Comparison of ENCODE assay signal across 17 cellular contexts in genomic region chr17:67506966-67507365, GRCh38.
DNase-seq lines count a peak whose midpoint lies in the region; ATAC-seq and TF ChIP-seq lines count a peak whose summit lies in the region.
"Had no signal": no experiment of that assay in that cellular context is flagged by ENCODE, and none has a peak within 500 bp of the region (broad histone marks: within the 10 kb centered on the region; RNA-seq: fewer than 3 reads in every experiment).

No MANE protein-coding gene starts in this region.

- intact Hi-C loops in activated CD4-positive, alpha-beta T cell treated with anti-CD3 and anti-CD28 coated beads for 36 hours (cut with DNase I, micrococcal nuclease) = no loop called here
- intact Hi-C loops in activated T-helper 1 cell treated with anti-CD3 and anti-CD28 coated beads, Interleukin-12 subunit alpha, Interleukin-12 subunit beta, Interleukin-2, Interleukin-4 antibody, amounts not matched to agents 30 ng/mL and 10 ng/mL and 1 ng/mL, durations not matched to agents 14 hours and 24 hours and 36 hours (cut with micrococcal nuclease) = no loop called here

- CTCF ChIA-PET in activated CD4-positive, alpha-beta T cell treated with anti-CD3 and anti-CD28 coated beads for 36 hours (lab: Charles Lee) = no interaction called here

- no peaks in the 10 kb centered on the region for H3K27me3 Mint-ChIP-seq in activated CD4-positive, alpha-beta T cell treated with anti-CD3 and anti-CD28 coated beads for 36 hours
- peaks cover 2% of the 10 kb centered on the region; the same call in 1 of the 2 replicates for H3K27me3 Mint-ChIP-seq in HFFc6 (ENCODE audit: insufficient read depth)
- peaks cover 4% of the 10 kb centered on the region for H3K27me3 Mint-ChIP-seq in activated T-helper 1 cell treated with anti-CD3 and anti-CD28 coated beads, Interleukin-12 subunit alpha, Interleukin-12 subunit beta, Interleukin-2, Interleukin-4 antibody, amounts not matched to agents 30 ng/mL and 10 ng/mL and 1 ng/mL, durations not matched to agents 14 hours and 24 hours and 36 hours (ENCODE audit: insufficient read depth)

- H3K27ac ChIP-seq in coronary artery = no peak overlapping the region
- H3K27ac ChIP-seq: 22Rv1, neural progenitor cell, right lobe of liver had no signal

- H3K4me3 Mint-ChIP-seq in activated CD4-positive, alpha-beta T cell treated with anti-CD3 and anti-CD28 coated beads for 36 hours = no peak overlapping the region
- peak overlapping the region; percentile 52 for H3K4me3 Mint-ChIP-seq in HFFc6
- no peak overlapping the region for H3K4me3 Mint-ChIP-seq in activated T-helper 1 cell treated with anti-CD3 and anti-CD28 coated beads, Interleukin-12 subunit alpha, Interleukin-12 subunit beta, Interleukin-2, Interleukin-4 antibody, amounts not matched to agents 30 ng/mL and 10 ng/mL and 1 ng/mL, durations not matched to agents 14 hours and 24 hours and 36 hours
- H3K4me3 Mint-ChIP-seq: neural progenitor cell had no signal

- TF ChIP-seq CTCF in HFFc6 (IDR thresholded peaks at IDR 0.05) (no peak), astrocyte of the spinal cord (IDR thresholded peaks at IDR 0.05; ENCODE audit: low read depth, low read length) (no peak), coronary artery (IDR thresholded peaks at IDR 0.05) (no peak)

- DNase-seq in activated CD4-positive, alpha-beta T cell treated with anti-CD3 and anti-CD28 coated beads for 36 hours = peak; percentile 31
- DNase-seq in activated CD4-positive, alpha-beta T cell treated with anti-CD3 and anti-CD28 coated beads, Interleukin-2, amount 50 U/mL, for 4 hours = no peak
- DNase-seq in HFFc6 (peak; percentile 86), astrocyte of the spinal cord (ENCODE audit: low read depth, low spot score) (peak; percentile 81), kidney tubule cell (ENCODE audit: low spot score) (peak; percentile 97), coronary artery (ENCODE audit: low spot score) (no peak)
- DNase-seq in activated T-helper 1 cell treated with anti-CD3 and anti-CD28 coated beads, Interleukin-12 subunit alpha, Interleukin-12 subunit beta, Interleukin-2, Interleukin-4 antibody, amounts not matched to agents 30 ng/mL and 10 ng/mL and 1 ng/mL, durations not matched to agents 14 hours and 24 hours and 36 hours (ENCODE audit: low spot score) = no peak
- DNase-seq: activated gamma-delta T cell treated with Interleukin-2 at 50 U/mL for 16 hours; GF-D8; right lobe of liver; SIG-M5; stimulated activated CD4-positive, alpha-beta T cell treated with anti-CD3 and anti-CD28 coated beads, Interleukin-4, amount 100 ng/mL, for 24 hours; T-helper 9 cell had no signal

- H3K4me1 Mint-ChIP-seq in activated CD4-positive, alpha-beta T cell treated with anti-CD3 and anti-CD28 coated beads for 36 hours = peaks cover 43% of the 10 kb centered on the region
- peaks cover 52% of the 10 kb centered on the region for H3K4me1 Mint-ChIP-seq in HFFc6 (ENCODE audit: low read depth)
- H3K4me1 Mint-ChIP-seq in activated T-helper 1 cell treated with anti-CD3 and anti-CD28 coated beads, Interleukin-12 subunit alpha, Interleukin-12 subunit beta, Interleukin-2, Interleukin-4 antibody, amounts not matched to agents 30 ng/mL and 10 ng/mL and 1 ng/mL, durations not matched to agents 14 hours and 24 hours and 36 hours (ENCODE audit: low read depth) = peaks cover 28% of the 10 kb centered on the region
- H3K4me1 Mint-ChIP-seq: neural progenitor cell had no signal

- peak; percentile 60 for ATAC-seq in activated CD4-positive, alpha-beta T cell treated with anti-CD3 and anti-CD28 coated beads for 36 hours
- no peak for ATAC-seq in GM18502 (IDR thresholded peaks at IDR 0.05; ENCODE audit: poor library complexity, unreplicated experiment)
- ATAC-seq: right lobe of liver had no signal

- POLR2A ChIA-PET in activated CD4-positive, alpha-beta T cell treated with anti-CD3 and anti-CD28 coated beads for 36 hours (lab: Charles Lee) = no interaction called here

- no peak overlapping the region for H3K27ac Mint-ChIP-seq in activated CD4-positive, alpha-beta T cell treated with anti-CD3 and anti-CD28 coated beads for 36 hours
- peak overlapping the region; percentile 64 for H3K27ac Mint-ChIP-seq in HFFc6
- no peak overlapping the region for H3K27ac Mint-ChIP-seq in activated T-helper 1 cell treated with anti-CD3 and anti-CD28 coated beads, Interleukin-12 subunit alpha, Interleukin-12 subunit beta, Interleukin-2, Interleukin-4 antibody, amounts not matched to agents 30 ng/mL and 10 ng/mL and 1 ng/mL, durations not matched to agents 14 hours and 24 hours and 36 hours
- H3K27ac Mint-ChIP-seq: neural progenitor cell had no signal

- H3K36me3 Mint-ChIP-seq in activated CD4-positive, alpha-beta T cell treated with anti-CD3 and anti-CD28 coated beads for 36 hours (ENCODE audit: low read depth) = peaks cover 8% of the 10 kb centered on the region
- peaks cover 11% of the 10 kb centered on the region for H3K36me3 Mint-ChIP-seq in HFFc6 (ENCODE audit: low read depth)
- H3K36me3 Mint-ChIP-seq in activated T-helper 1 cell treated with anti-CD3 and anti-CD28 coated beads, Interleukin-12 subunit alpha, Interleukin-12 subunit beta, Interleukin-2, Interleukin-4 antibody, amounts not matched to agents 30 ng/mL and 10 ng/mL and 1 ng/mL, durations not matched to agents 14 hours and 24 hours and 36 hours (ENCODE audit: low read depth) = peaks cover 6% of the 10 kb centered on the region

- H3K4me3 ChIP-seq in astrocyte of the spinal cord (ENCODE audit: low read depth, low read length) = no peak overlapping the region
- no peak overlapping the region for H3K4me3 ChIP-seq in coronary artery
- H3K4me3 ChIP-seq: lung, neural progenitor cell, right lobe of liver had no signal

- peaks cover 12% of the 10 kb centered on the region for H3K9me3 Mint-ChIP-seq in activated CD4-positive, alpha-beta T cell treated with anti-CD3 and anti-CD28 coated beads for 36 hours (ENCODE audit: low read depth)
- peaks cover 14% of the 10 kb centered on the region for H3K9me3 Mint-ChIP-seq in HFFc6
- H3K9me3 Mint-ChIP-seq in activated T-helper 1 cell treated with anti-CD3 and anti-CD28 coated beads, Interleukin-12 subunit alpha, Interleukin-12 subunit beta, Interleukin-2, Interleukin-4 antibody, amounts not matched to agents 30 ng/mL and 10 ng/mL and 1 ng/mL, durations not matched to agents 14 hours and 24 hours and 36 hours = peaks cover 16% of the 10 kb centered on the region

- in situ Hi-C loops in astrocyte of the spinal cord (cut with HindIII; ENCODE audit: low sequenced_read_pairs) = no loop called here

Comparison
In these comparisons a context has a peak if more than half of its experiments do, and no peak if none do; other contexts are left out.
1. DNase-seq: peak in activated CD4-positive, alpha-beta T cell treated with anti-CD3 and anti-CD28 coated beads for 36 hours (single experiment), HFFc6 (single experiment), astrocyte of the spinal cord (single experiment) and kidney tubule cell (single experiment); none in activated CD4-positive, alpha-beta T cell treated with anti-CD3 and anti-CD28 coated beads, Interleukin-2, amount 50 U/mL, for 4 hours (0 of 2), coronary artery (single experiment) and activated T-helper 1 cell treated with anti-CD3 and anti-CD28 coated beads, Interleukin-12 subunit alpha, Interleukin-12 subunit beta, Interleukin-2, Interleukin-4 antibody, amounts not matched to agents 30 ng/mL and 10 ng/mL and 1 ng/mL, durations not matched to agents 14 hours and 24 hours and 36 hours (single experiment).